21 cellular contexts compared by ENCODE assay signal in the genomic region with DNA sequence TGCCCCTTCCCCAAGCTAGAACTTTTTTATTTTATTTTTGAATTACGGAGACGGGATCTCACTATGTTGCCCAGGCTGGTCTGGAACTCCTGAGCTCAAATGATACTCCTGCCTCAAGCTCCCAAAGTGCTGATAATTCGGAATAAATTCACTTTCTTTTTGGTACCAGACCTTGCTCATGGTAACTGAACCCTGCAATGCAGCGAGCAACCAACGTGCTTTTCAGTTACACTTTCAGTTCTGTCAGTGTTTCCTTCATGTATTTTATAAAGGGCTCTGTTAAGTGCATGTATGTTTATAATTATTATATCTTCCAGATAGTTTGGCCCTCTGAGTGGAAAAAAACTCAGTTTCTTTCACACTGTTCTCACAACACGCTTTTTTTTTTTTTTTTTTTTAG. TPM values are rescaled to one million over a fixed set of nuclear protein-coding genes. Genes with fewer than 3 reads are reported as not detected.
"Had no signal": no experiment of that assay in that cellular context is flagged by ENCODE, and none has a peak within 500 bp of the region (broad histone marks: within the 10 kb centered on the region; RNA-seq: fewer than 3 reads in every experiment).

No MANE protein-coding gene starts in this region.

- ATAC-seq: activated naive CD4-positive, alpha-beta T cell treated with anti-CD3 and anti-CD28 coated beads, Interleukin-2, amount 50 U/mL, for 72 hours; activated T-cell treated with anti-CD3 and anti-CD28 coated beads, Interleukin-2, amount 50 U/mL, for 72 hours; gastrocnemius medialis; heart left ventricle; left lobe of liver; sciatic nerve had no signal

- DNase-seq: activated CD4-positive, alpha-beta memory T cell treated with anti-CD3 and anti-CD28 coated beads, Interleukin-2, amount 10 ng/mL, durations not matched to agents 7 days and 5 days; activated CD4-positive, alpha-beta T cell treated with anti-CD3 and anti-CD28 coated beads for 4 hours; activated gamma-delta T cell; activated T-cell treated with anti-CD3 and anti-CD28 coated beads, Interleukin-2, amount 50 U/mL, for 72 hours; dorsolateral prefrontal cortex; erythroblast; gastrocnemius medialis; heart left ventricle; midbrain; spleen; trophoblast cell had no signal

- H3K27ac Mint-ChIP-seq: activated CD4-positive, alpha-beta memory T cell treated with anti-CD3 and anti-CD28 coated beads, Interleukin-2, amount 10 ng/mL, durations not matched to agents 7 days and 5 days; activated T-cell treated with anti-CD3 and anti-CD28 coated beads, Interleukin-2, amount 50 U/mL, for 72 hours; stimulated activated naive CD8-positive, alpha-beta T cell treated with anti-CD3 and anti-CD28 coated beads, Interleukin-15, Interleukin-2, amounts not matched to agents 100 ng/mL and 50 ng/mL, for 24 hours had no signal

- H3K4me3 Mint-ChIP-seq: activated CD4-positive, alpha-beta memory T cell treated with anti-CD3 and anti-CD28 coated beads, Interleukin-2, amount 10 ng/mL, durations not matched to agents 7 days and 5 days; activated T-cell treated with anti-CD3 and anti-CD28 coated beads, Interleukin-2, amount 50 U/mL, for 72 hours; neural crest cell; stimulated activated naive CD8-positive, alpha-beta T cell treated with anti-CD3 and anti-CD28 coated beads, Interleukin-15, Interleukin-2, amounts not matched to agents 100 ng/mL and 50 ng/mL, for 24 hours had no signal

- H3K9me3 ChIP-seq: gastrocnemius medialis, heart left ventricle, spleen, suprapubic skin had no signal

- H3K27ac ChIP-seq: cardiac muscle cell, dorsolateral prefrontal cortex, gastrocnemius medialis, heart left ventricle, spleen, suprapubic skin had no signal

- H3K27me3 Mint-ChIP-seq: stimulated activated naive CD8-positive, alpha-beta T cell treated with anti-CD3 and anti-CD28 coated beads, Interleukin-15, Interleukin-2, amounts not matched to agents 100 ng/mL and 50 ng/mL, for 24 hours had no signal

- H3K27me3 ChIP-seq: cardiac muscle cell, dorsolateral prefrontal cortex, gastrocnemius medialis, heart left ventricle, suprapubic skin had no signal

- FAIRE-seq: islet of Langerhans had no signal

- H3K4me1 ChIP-seq: heart left ventricle, suprapubic skin had no signal

- H3K4me1 Mint-ChIP-seq: neural crest cell had no signal

- H3K36me3 Mint-ChIP-seq: activated naive CD4-positive, alpha-beta T cell treated with anti-CD3 and anti-CD28 coated beads, Interleukin-2, amount 50 U/mL, for 72 hours had no signal

- H3K9me3 Mint-ChIP-seq: activated CD4-positive, alpha-beta memory T cell treated with anti-CD3 and anti-CD28 coated beads, Interleukin-2, amount 10 ng/mL, durations not matched to agents 7 days and 5 days; activated naive CD4-positive, alpha-beta T cell treated with anti-CD3 and anti-CD28 coated beads, Interleukin-2, amount 50 U/mL, for 72 hours; activated T-cell treated with anti-CD3 and anti-CD28 coated beads, Interleukin-2, amount 50 U/mL, for 72 hours; neural crest cell; stimulated activated naive CD8-positive, alpha-beta T cell treated with anti-CD3 and anti-CD28 coated beads, Interleukin-15, Interleukin-2, amounts not matched to agents 100 ng/mL and 50 ng/mL, for 24 hours had no signal

- H3K4me3 ChIP-seq: cardiac muscle cell, dorsolateral prefrontal cortex, gastrocnemius medialis, heart left ventricle, spleen, suprapubic skin had no signal

- H3K36me3 ChIP-seq: cardiac muscle cell, gastrocnemius medialis, heart left ventricle, spleen, suprapubic skin had no signal

RNA-seq across cellular contexts. Expression of gene C16orf96, which starts 13.9 kb away (rescaled TPM):
- total RNA-seq: lung microvascular endothelial cell, pulmonary artery endothelial cell had no signal
